In the genomic region with DNA sequence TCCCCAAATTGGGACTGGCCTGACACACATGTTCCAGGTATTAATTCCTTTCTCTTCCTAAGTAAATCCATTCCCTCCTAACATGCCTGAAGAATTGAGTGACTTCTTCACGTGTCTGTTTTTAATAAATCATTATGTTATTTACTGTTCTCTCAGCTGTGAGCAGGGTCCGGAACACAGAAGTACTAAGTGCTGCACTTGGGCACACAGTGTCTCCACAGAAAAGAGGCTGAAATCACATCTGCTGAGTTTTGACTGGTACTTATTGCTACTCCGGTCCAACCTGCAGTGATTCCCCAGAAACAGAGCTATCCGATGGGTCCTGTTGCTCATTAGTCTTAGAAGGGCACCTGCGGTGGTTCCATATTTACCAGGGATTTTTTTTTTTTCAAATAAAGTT, we compare ENCODE assay signal across 21 cellular contexts.
DNase-seq lines count a peak whose midpoint lies in the region; ATAC-seq and TF ChIP-seq lines count a peak whose summit lies in the region.
"Had no signal": no experiment of that assay in that cellular context is flagged by ENCODE, and none has a peak within 500 bp of the region (broad histone marks: within the 10 kb centered on the region; RNA-seq: fewer than 3 reads in every experiment).

No MANE protein-coding gene starts in this region.

- H3K9me3 Mint-ChIP-seq in MCF 10A (ENCODE audit: unreplicated experiment) = no peaks in the 10 kb centered on the region
- H3K9me3 Mint-ChIP-seq in activated naive CD8-positive, alpha-beta T cell treated with anti-CD3 and anti-CD28 coated beads for 36 hours = no peaks in the 10 kb centered on the region
- H3K9me3 Mint-ChIP-seq: CD14-positive monocyte; CD4-positive, alpha-beta T cell; CD8-positive, alpha-beta memory T cell had no signal

- H3K27ac ChIP-seq in mammary epithelial cell (ENCODE audit: insufficient read depth, low read depth, low read length) (no peak overlapping the region), lower lobe of right lung (no peak overlapping the region)
- H3K27ac ChIP-seq: 22Rv1; BLaER1 treated with 17β-estradiol and CSF1 and Interleukin-3, amounts not matched to agents 10 nM and 100 nM; GM23248 had no signal

- TF ChIP-seq CTCF in MCF 10A (IDR thresholded peaks at IDR 0.05; ENCODE audit: unreplicated experiment) (no peak), mammary epithelial cell (conservative IDR thresholded peaks at IDR 0.05 in 1 of 2, IDR thresholded peaks at IDR 0.05 in 1 of 2; ENCODE audit: extremely low read depth in 1 of 2, insufficient read depth in 1 of 2, low read depth in 1 of 2, low read length in 2 of 2) (no peak), lower lobe of right lung (IDR thresholded peaks at IDR 0.05) (no peak)

- CTCF ChIA-PET in MCF 10A (lab: Yijun Ruan, JAX) = interaction anchor here (0.6 to 5.3 kb wide), 10 partner anchors 22 to 387 kb away, joined by 3 to 124 read pairs (median 4); no protein-coding TSS in a partner anchor
- CTCF ChIA-PET in mammary epithelial cell (lab: Charles Lee; ENCODE audit: low non-redundant PET) = no interaction called here

- POLR2A ChIA-PET in MCF 10A (lab: Yijun Ruan, JAX) = no interaction called here

- H3K4me3 ChIP-seq in mammary epithelial cell (replicated peaks in 1 of 3; ENCODE audit: insufficient read depth in 1 of 3, low read depth in 2 of 3, low read length in 3 of 3) = no peak overlapping the region
- no peak overlapping the region for H3K4me3 ChIP-seq in adipocyte (ENCODE audit: low read length)
- no peak overlapping the region for H3K4me3 ChIP-seq in lower lobe of right lung
- H3K4me3 ChIP-seq: BLaER1 treated with 17β-estradiol and CSF1 and Interleukin-3, amounts not matched to agents 10 nM and 100 nM; GM23248 had no signal

- 85% methylated on average over 5 of the region's 5 CpGs for WGBS in mammary epithelial cell (ENCODE audit: low coverage, missing lambda C conversion rate)

- no peaks in the 10 kb centered on the region for H3K27me3 ChIP-seq in mammary epithelial cell (ENCODE audit: insufficient read depth, low read length)
- no peaks in the 10 kb centered on the region for H3K27me3 ChIP-seq in adipocyte (replicated peaks; ENCODE audit: control insufficient read depth, insufficient read depth, low read length)
- no peaks in the 10 kb centered on the region for H3K27me3 ChIP-seq in lower lobe of right lung (ENCODE audit: low read depth)
- H3K27me3 ChIP-seq: BE2C; BLaER1 treated with 17β-estradiol and CSF1 and Interleukin-3, amounts not matched to agents 10 nM and 100 nM had no signal

- H3K79me2 ChIP-seq in mammary epithelial cell (ENCODE audit: insufficient read depth, low read length) = no peaks in the 10 kb centered on the region

- H2AFZ ChIP-seq in mammary epithelial cell (ENCODE audit: low read depth, low read length) = no peak overlapping the region
- H2AFZ ChIP-seq: GM23248 had no signal

- no peaks in the 10 kb centered on the region for H3K9me3 ChIP-seq in mammary epithelial cell (replicated peaks; ENCODE audit: insufficient read depth, low read length)
- H3K9me3 ChIP-seq in adipocyte (ENCODE audit: control insufficient read depth, low read length) = peaks cover 6% of the 10 kb centered on the region
- no peaks in the 10 kb centered on the region for H3K9me3 ChIP-seq in lower lobe of right lung
- H3K9me3 ChIP-seq: BE2C; BLaER1 treated with 17β-estradiol and CSF1 and Interleukin-3, amounts not matched to agents 10 nM and 100 nM had no signal

- no peaks in the 10 kb centered on the region for H3K4me1 ChIP-seq in mammary epithelial cell (ENCODE audit: insufficient read depth, low read length)
- H3K4me1 ChIP-seq in adipocyte (ENCODE audit: control insufficient read depth, insufficient read depth, low read length) = peaks cover 29% of the 10 kb centered on the region
- H3K4me1 ChIP-seq in lower lobe of right lung = peaks cover 3% of the 10 kb centered on the region
- H3K4me1 ChIP-seq: BE2C; BLaER1 treated with 17β-estradiol and CSF1 and Interleukin-3, amounts not matched to agents 10 nM and 100 nM had no signal

- H3K36me3 Mint-ChIP-seq in MCF 10A (ENCODE audit: insufficient read depth, unreplicated experiment) = no peaks in the 10 kb centered on the region
- H3K36me3 Mint-ChIP-seq in activated naive CD8-positive, alpha-beta T cell treated with anti-CD3 and anti-CD28 coated beads for 36 hours = no peaks in the 10 kb centered on the region
- H3K36me3 Mint-ChIP-seq: CD14-positive monocyte; CD8-positive, alpha-beta memory T cell had no signal

- H3K9ac ChIP-seq in mammary epithelial cell (ENCODE audit: insufficient read depth, low read length) (no peak overlapping the region), adipocyte (ENCODE audit: low read length) (peak overlapping the region; percentile 13)
- H3K9ac ChIP-seq: BLaER1 treated with 17β-estradiol and CSF1 and Interleukin-3, amounts not matched to agents 10 nM and 100 nM; GM23248 had no signal

- H3K4me3 Mint-ChIP-seq in MCF 10A (ENCODE audit: unreplicated experiment) = no peak overlapping the region
- no peak overlapping the region for H3K4me3 Mint-ChIP-seq in activated naive CD8-positive, alpha-beta T cell treated with anti-CD3 and anti-CD28 coated beads for 36 hours
- H3K4me3 Mint-ChIP-seq: CD14-positive monocyte; CD4-positive, alpha-beta T cell; CD8-positive, alpha-beta memory T cell; H9 had no signal

- H3K36me3 ChIP-seq in mammary epithelial cell (ENCODE audit: insufficient read depth, low read length) (no peaks in the 10 kb centered on the region), adipocyte (ENCODE audit: control insufficient read depth, insufficient read depth, low read length, severe bottlenecking) (no peaks in the 10 kb centered on the region), lower lobe of right lung (no peaks in the 10 kb centered on the region)
- H3K36me3 ChIP-seq: BE2C; BLaER1 treated with 17β-estradiol and CSF1 and Interleukin-3, amounts not matched to agents 10 nM and 100 nM had no signal

- no peak overlapping the region for H3K4me2 ChIP-seq in mammary epithelial cell (ENCODE audit: insufficient read depth, low read depth, low read length)
- H3K4me2 ChIP-seq: BLaER1 treated with 17β-estradiol and CSF1 and Interleukin-3, amounts not matched to agents 10 nM and 100 nM had no signal

- H3K27ac Mint-ChIP-seq in MCF 10A (ENCODE audit: low read depth, unreplicated experiment) = peak overlapping the region; percentile 20
- H3K27ac Mint-ChIP-seq in activated naive CD8-positive, alpha-beta T cell treated with anti-CD3 and anti-CD28 coated beads for 36 hours = no peak overlapping the region
- H3K27ac Mint-ChIP-seq: CD14-positive monocyte; CD4-positive, alpha-beta T cell; CD8-positive, alpha-beta memory T cell; H9 had no signal

- no peaks in the 10 kb centered on the region for H3K27me3 Mint-ChIP-seq in MCF 10A (ENCODE audit: insufficient read depth, unreplicated experiment)
- H3K27me3 Mint-ChIP-seq in activated naive CD8-positive, alpha-beta T cell treated with anti-CD3 and anti-CD28 coated beads for 36 hours = peaks cover 18% of the 10 kb centered on the region
- H3K27me3 Mint-ChIP-seq: CD4-positive, alpha-beta T cell; CD8-positive, alpha-beta memory T cell had no signal

- no TSS peak for BruUV-seq in MCF 10A (replicated peaks; lab: Mats Ljungman, UMichigan)
- BruUV-seq in mammary epithelial cell (replicated peaks; lab: Mats Ljungman, UMichigan) = no TSS peak

- ATAC-seq in lower lobe of right lung = peak; percentile 63 to 70
- ATAC-seq: HCT116 had no signal

- intact Hi-C loops in MCF 10A (cut with micrococcal nuclease) = loop anchor here (5.0 kb wide), 1 partner anchor 176 kb away; no protein-coding TSS in a partner anchor
- intact Hi-C loops in mammary epithelial cell (cut with micrococcal nuclease) = no loop called here
- intact Hi-C loops in lower lobe of right lung (cut with DNase I) = no loop called here

- in situ Hi-C loops in mammary epithelial cell (cut with MboI; ENCODE audit: low sequenced_read_pairs in 2 of 2) = loop anchor here (10.0 to 25.0 kb wide), 2 partner anchors 379 to 381 kb away; no protein-coding TSS in a partner anchor

- dilution Hi-C loops in mammary epithelial cell (cut with HindIII; ENCODE audit: low sequenced_read_pairs) = no loop called here

- peaks cover 6% of the 10 kb centered on the region for H3K4me1 Mint-ChIP-seq in MCF 10A (ENCODE audit: insufficient read depth, unreplicated experiment)
- H3K4me1 Mint-ChIP-seq in activated naive CD8-positive, alpha-beta T cell treated with anti-CD3 and anti-CD28 coated beads for 36 hours = no peaks in the 10 kb centered on the region
- H3K4me1 Mint-ChIP-seq: CD14-positive monocyte; CD8-positive, alpha-beta memory T cell had no signal

- no peaks in the 10 kb centered on the region for H4K20me1 ChIP-seq in mammary epithelial cell (ENCODE audit: insufficient read depth, low read length)
- H4K20me1 ChIP-seq: BLaER1 treated with 17β-estradiol and CSF1 and Interleukin-3, amounts not matched to agents 10 nM and 100 nM had no signal

- DNase-seq in MCF 10A (ENCODE audit: unreplicated experiment) (no peak), mammary epithelial cell (no peak), adipocyte (ENCODE audit: low read depth) (no peak), lower lobe of right lung (no peak), anterior cingulate cortex (lab: John Stamatoyannopoulos, UW) (no peak), AG08395 (ENCODE audit: low spot score) (no peak)
- DNase-seq in activated naive CD8-positive, alpha-beta T cell treated with anti-CD3 and anti-CD28 coated beads for 36 hours = no peak
- DNase-seq: AML-193; BE2C; CD4-positive, alpha-beta T cell; CD8-positive, alpha-beta memory T cell; DMS 273 treated with DMSO at 0.1 percent for 48 hours; DMS79; EL; GDM1; GM23248; H9 had no signal
